Comparison of ENCODE assay signal across 1 cellular context in the genomic region with DNA sequence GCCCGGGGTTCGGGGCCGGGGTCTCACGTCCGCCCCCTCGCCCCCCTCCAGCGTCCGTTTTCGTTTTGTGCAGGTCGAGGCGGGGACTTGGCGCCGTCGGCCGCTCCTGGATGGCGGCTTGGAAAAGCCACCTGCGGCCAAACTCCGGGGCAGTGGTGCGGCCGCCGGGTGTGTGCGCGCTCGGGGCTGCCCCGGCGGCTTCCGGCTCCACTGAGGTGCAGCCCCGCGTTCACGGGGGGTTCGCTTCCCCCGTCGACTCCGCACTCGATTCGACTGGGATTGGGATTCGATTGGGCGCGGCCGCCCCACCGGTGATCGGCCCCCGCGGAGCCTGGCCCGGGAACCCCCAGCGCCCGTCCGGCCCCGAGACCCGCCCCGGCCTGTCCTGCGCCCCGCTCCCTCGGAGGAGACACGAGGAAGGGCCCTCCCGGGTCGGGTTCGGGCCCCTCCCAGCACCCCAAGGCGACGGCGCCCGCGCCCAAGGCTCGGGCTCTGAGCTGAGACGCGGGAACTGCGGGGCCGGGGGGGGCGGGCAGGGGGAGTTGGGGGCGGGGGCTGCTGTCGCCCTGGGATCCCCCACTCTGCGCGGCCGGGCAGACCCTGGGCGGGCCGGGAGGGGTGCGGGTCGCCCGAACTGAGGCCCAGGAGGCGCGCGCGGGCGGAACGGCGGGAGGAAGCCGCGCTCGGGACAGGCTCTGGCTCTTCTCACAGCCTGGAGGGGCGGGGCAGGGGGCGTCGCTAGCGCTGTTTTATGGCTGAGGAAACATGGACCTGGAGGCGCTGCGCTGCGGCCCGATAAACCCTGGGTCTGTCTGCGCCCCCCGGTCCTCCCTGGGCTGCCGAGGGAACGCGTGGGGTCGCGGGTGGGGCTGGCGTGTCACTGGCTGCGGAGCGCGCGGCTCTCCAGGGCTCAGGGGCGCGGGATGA.
TF ChIP-seq lines count a peak whose summit lies in the region.

No MANE protein-coding gene starts in this region.

TF ChIP-seq in neural cell, 6 proteins besides CTCF, POLR2A, EP300 and RAD21:
- TF ChIP-seq SMC3 (conservative IDR thresholded peaks at IDR 0.05; ENCODE audit: poor library complexity) = no peak
- peak; percentile 53 for TF ChIP-seq EZH2 (IDR thresholded peaks at IDR 0.05; ENCODE audit: borderline replicate concordance, insufficient read depth, low read length, poor library complexity, severe bottlenecking)
- TF ChIP-seq TAF1 (IDR thresholded peaks at IDR 0.05; ENCODE audit: low read depth) = no peak
- peak; percentile 6 for TF ChIP-seq POLR2AphosphoS5 (IDR thresholded peaks at IDR 0.05)
